In the genomic region with DNA sequence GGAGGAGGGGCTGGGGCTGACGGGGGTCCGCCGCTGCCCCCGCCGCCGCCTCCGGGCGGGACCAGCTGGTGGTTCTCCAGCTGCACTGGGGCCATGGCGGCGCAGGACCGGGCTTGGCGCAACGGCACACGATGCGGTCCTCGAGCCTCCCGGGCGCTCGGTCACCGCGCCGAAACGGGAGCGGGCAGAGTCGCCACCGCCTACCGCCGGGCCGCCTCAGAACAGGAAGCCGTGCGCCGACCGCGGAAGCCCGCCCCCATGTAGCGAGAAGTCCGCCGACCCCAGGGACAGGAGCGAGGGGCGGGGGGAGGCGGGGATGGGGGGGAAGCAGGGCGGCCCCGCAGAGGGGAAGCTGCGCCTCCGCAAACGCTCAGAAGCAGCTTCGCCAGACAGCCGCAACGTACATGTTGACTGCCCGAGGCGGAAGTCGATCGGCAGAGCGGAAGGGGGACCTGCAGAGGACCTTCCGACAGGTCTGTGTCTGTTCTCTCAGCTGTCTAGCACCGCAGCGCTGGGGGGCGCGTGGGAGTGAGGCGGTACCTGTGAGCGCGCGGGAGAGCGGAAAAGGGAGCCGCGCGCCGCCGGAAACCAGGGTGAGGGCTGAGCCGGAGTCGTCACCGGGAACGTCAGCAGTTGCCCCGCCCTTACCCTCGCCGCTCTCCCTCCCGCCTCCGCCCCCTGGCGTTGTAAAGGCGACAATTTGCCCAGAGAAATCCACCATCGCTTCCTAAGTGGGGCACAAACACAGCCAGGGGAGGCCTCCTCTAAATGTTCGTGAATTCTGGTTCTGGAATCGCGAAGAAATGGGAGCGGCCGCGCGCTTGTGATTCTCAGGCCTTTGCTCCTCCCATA, we compare ENCODE assay signal across 8 cellular contexts. TPM values are rescaled to one million over a fixed set of nuclear protein-coding genes. Genes with fewer than 3 reads are reported as not detected.
DNase-seq lines count a peak whose midpoint lies in the region; ATAC-seq and TF ChIP-seq lines count a peak whose summit lies in the region.

A gene (minus strand): TSS at position 225 of the 852 bp plus-strand sequence. CDS start 130 bp downstream, at position 95.

- H3K4me2 ChIP-seq in SU-DHL-6 (ENCODE audit: low read depth, low read length, poor library complexity, severe bottlenecking) (peak within 1 kb of the TSS; percentile 95), parathyroid adenoma (ENCODE audit: low read length) (peak within 1 kb of the TSS; percentile 62)

- H3K27ac ChIP-seq in SU-DHL-6 (ENCODE audit: low read depth, low read length): peak within 1 kb of the TSS; percentile 85
- H3K27ac ChIP-seq in parathyroid adenoma: peak within 1 kb of the TSS; percentile 95
- peak within 1 kb of the TSS; percentile 90 to 96 (median 96) for H3K27ac ChIP-seq in tibial nerve

- no peaks in the 10 kb centered on the region for H3K9me2 ChIP-seq in SU-DHL-6 (replicated peaks; ENCODE audit: insufficient read depth, low read length)

- H2AFZ ChIP-seq in SU-DHL-6 (ENCODE audit: low read depth, low read length, severe bottlenecking) (peak within 1 kb of the TSS; percentile 98), parathyroid adenoma (peak within 1 kb of the TSS; percentile 86)

- H3K4me1 ChIP-seq in parathyroid adenoma (peaks cover 3% of the 10 kb centered on the region), tibial nerve (peaks cover 0 to 23% (median 1%) of the 10 kb centered on the region in 4 donors)

- intact Hi-C loops in Right ventricle myocardium inferior (cut with DNase I): loop anchor here (1.0 to 10.0 kb wide), 2 partner anchors 20 to 81 kb away; no protein-coding TSS in a partner anchor

- H3K9me3 ChIP-seq in SU-DHL-6 (ENCODE audit: insufficient read depth, low read length) (no peaks in the 10 kb centered on the region), parathyroid adenoma (ENCODE audit: control insufficient read depth, low read length) (no peaks in the 10 kb centered on the region), tibial nerve (no peaks in the 10 kb centered on the region)

- peak; percentile 85 for ATAC-seq in HG02759 (IDR thresholded peaks at IDR 0.05; ENCODE audit: unreplicated experiment)
- ATAC-seq in Right ventricle myocardium inferior: peak; percentile 99

- no peaks in the 10 kb centered on the region for H3K36me3 ChIP-seq in SU-DHL-6 (ENCODE audit: low read length)
- no peaks in the 10 kb centered on the region for H3K36me3 ChIP-seq in parathyroid adenoma (ENCODE audit: control insufficient read depth, insufficient read depth, low read length)
- H3K36me3 ChIP-seq in tibial nerve: no peaks in the 10 kb centered on the region

- H3K27me3 ChIP-seq in SU-DHL-6 (ENCODE audit: low read length) (no peaks in the 10 kb centered on the region), parathyroid adenoma (ENCODE audit: control insufficient read depth, insufficient read depth, low read length) (no peaks in the 10 kb centered on the region), tibial nerve (peaks cover 0 to 8% of the 10 kb centered on the region in 2 donors)

- peak within 1 kb of the TSS; percentile 71 for H3K4me3 ChIP-seq in SU-DHL-6 (ENCODE audit: insufficient read depth, low read length, poor library complexity, severe bottlenecking)
- peak within 1 kb of the TSS; percentile 68 for H3K4me3 ChIP-seq in parathyroid adenoma (ENCODE audit: low read depth, low read length)
- H3K4me3 ChIP-seq in tibial nerve: peak within 1 kb of the TSS; percentile 73 to 85 (median 76)

- DNase-seq in NCI-H128 (lab: John Stamatoyannopoulos, UW; ENCODE audit: unreplicated experiment) (peak; percentile 84), Right ventricle myocardium inferior (ENCODE audit: missing footprints) (peak; percentile 89), tibial nerve (ENCODE audit: low spot score in 2 of 2) (peak; percentile 71)
- DNase-seq in activated naive CD8-positive, alpha-beta T cell treated with anti-CD3 and anti-CD28 coated beads, Interleukin-2, amount 50 U/mL, for 16 hours (ENCODE audit: low read depth, low spot score): peak; percentile 74

- peaks cover 8% of the 10 kb centered on the region; the same call in 1 of the 2 replicates for H3F3A ChIP-seq in SU-DHL-6 (ENCODE audit: insufficient read depth)

- peak within 1 kb of the TSS; percentile 80 for H3K9ac ChIP-seq in SU-DHL-6 (ENCODE audit: low read length)
- H3K9ac ChIP-seq in parathyroid adenoma: peak within 1 kb of the TSS; percentile 42

- 0 to 2% methylated on average over 23 to 58 of the region's 88 CpGs for WGBS in tibial nerve, 2 donors

- H3K79me2 ChIP-seq in SU-DHL-6 (ENCODE audit: insufficient read depth, low read length) (peaks cover 46% of the 10 kb centered on the region), parathyroid adenoma (peaks cover 21% of the 10 kb centered on the region)

- peak; percentile 53 to 91 for TF ChIP-seq EP300 in tibial nerve (IDR thresholded peaks at IDR 0.05)

- peak; percentile 53 to 69 for TF ChIP-seq POLR2A in tibial nerve (IDR thresholded peaks at IDR 0.05)

- TF ChIP-seq CTCF in GM12873 (IDR thresholded peaks at IDR 0.05; ENCODE audit: insufficient read depth, low read depth, low read length, missing control alignments) (peak; percentile 68), SU-DHL-6 (IDR thresholded peaks at IDR 0.05; ENCODE audit: insufficient read depth, low read length, poor library complexity, severe bottlenecking) (no peak), parathyroid adenoma (IDR thresholded peaks at IDR 0.05) (peak; percentile 53), tibial nerve (IDR thresholded peaks at IDR 0.05) (peak; percentile 33 to 82 (median 60))

- H4K20me1 ChIP-seq in SU-DHL-6 (ENCODE audit: low read depth, low read length): no peaks in the 10 kb centered on the region

RNA-seq across cellular contexts. Expression of the gene that starts here (rescaled TPM):
- 26.3 TPM for total RNA-seq in Right ventricle myocardium inferior
- total RNA-seq in tibial nerve: 10 to 100 TPM; 32.7 to 58.2 (median 40.8) TPM

Comparison
In these comparisons a context has a peak if more than half of its experiments do, and no peak if none do; other contexts are left out.
1. Peak in every context shown above with its lines: DNase-seq, ATAC-seq, H3K4me3 ChIP-seq and H3K27ac ChIP-seq.